In genomic region chr4:72319596-72319995, GRCh38 we compare ENCODE assay signal across 13 cellular contexts.
DNase-seq lines count a peak whose midpoint lies in the region; ATAC-seq and TF ChIP-seq lines count a peak whose summit lies in the region.
"Had no signal": no experiment of that assay in that cellular context is flagged by ENCODE, and none has a peak within 500 bp of the region (broad histone marks: within the 10 kb centered on the region; RNA-seq: fewer than 3 reads in every experiment).

No MANE protein-coding gene starts in this region.

- H3K4me1 ChIP-seq in Peyer's patch: no peaks in the 10 kb centered on the region

- TF ChIP-seq CTCF in fibroblast of the aortic adventitia (IDR thresholded peaks at IDR 0.05; ENCODE audit: insufficient read depth, low read length) (no peak), Peyer's patch (IDR thresholded peaks at IDR 0.05) (no peak)

- peaks cover 3% of the 10 kb centered on the region for H3K27me3 Mint-ChIP-seq in activated naive CD8-positive, alpha-beta T cell
- H3K27me3 Mint-ChIP-seq in activated naive CD8-positive, alpha-beta T cell treated with anti-CD3 and anti-CD28 coated beads for 36 hours: peaks cover 11% of the 10 kb centered on the region
- H3K27me3 Mint-ChIP-seq: activated naive CD4-positive, alpha-beta T cell treated with anti-CD3 and anti-CD28 coated beads, Interleukin-2, amount 10 ng/mL, durations not matched to agents 7 days and 5 days had no signal

- TF ChIP-seq POLR2A in Peyer's patch (IDR thresholded peaks at IDR 0.05): no peak

- no peaks in the 10 kb centered on the region for H3K27me3 ChIP-seq in Peyer's patch
- H3K27me3 ChIP-seq: esophagus squamous epithelium had no signal

- no peaks in the 10 kb centered on the region for H3K9me3 ChIP-seq in Peyer's patch
- H3K9me3 ChIP-seq: esophagus squamous epithelium had no signal

- H3K4me3 Mint-ChIP-seq in activated naive CD8-positive, alpha-beta T cell: peak overlapping the region; percentile 8
- no peak overlapping the region for H3K4me3 Mint-ChIP-seq in activated naive CD8-positive, alpha-beta T cell treated with anti-CD3 and anti-CD28 coated beads for 36 hours
- H3K4me3 Mint-ChIP-seq: activated naive CD4-positive, alpha-beta T cell treated with anti-CD3 and anti-CD28 coated beads, Interleukin-2, amount 10 ng/mL, durations not matched to agents 7 days and 5 days had no signal

- H3K36me3 Mint-ChIP-seq in activated naive CD8-positive, alpha-beta T cell: no peaks in the 10 kb centered on the region
- H3K36me3 Mint-ChIP-seq in activated naive CD8-positive, alpha-beta T cell treated with anti-CD3 and anti-CD28 coated beads for 36 hours: no peaks in the 10 kb centered on the region
- H3K36me3 Mint-ChIP-seq: activated naive CD4-positive, alpha-beta T cell treated with anti-CD3 and anti-CD28 coated beads, Interleukin-2, amount 10 ng/mL, durations not matched to agents 7 days and 5 days had no signal

- no peak overlapping the region for H3K27ac ChIP-seq in Peyer's patch
- H3K27ac ChIP-seq: C4-2B had no signal

- H3K36me3 ChIP-seq in Peyer's patch: no peaks in the 10 kb centered on the region
- H3K36me3 ChIP-seq: esophagus squamous epithelium had no signal

- H3K9me3 Mint-ChIP-seq in activated naive CD8-positive, alpha-beta T cell (ENCODE audit: low read depth): no peaks in the 10 kb centered on the region
- no peaks in the 10 kb centered on the region for H3K9me3 Mint-ChIP-seq in activated naive CD8-positive, alpha-beta T cell treated with anti-CD3 and anti-CD28 coated beads for 36 hours
- H3K9me3 Mint-ChIP-seq: activated naive CD4-positive, alpha-beta T cell treated with anti-CD3 and anti-CD28 coated beads, Interleukin-2, amount 10 ng/mL, durations not matched to agents 7 days and 5 days had no signal

- no peak for DNase-seq in activated naive CD8-positive, alpha-beta T cell treated with anti-CD3 and anti-CD28 coated beads for 36 hours
- peak; percentile 62 for DNase-seq in fibroblast of the aortic adventitia (ENCODE audit: low read depth)
- DNase-seq in Peyer's patch: no peak
- no peak for DNase-seq in cerebellar nuclear complex (lab: John Stamatoyannopoulos, UW)
- no peak for DNase-seq in LoVo (ENCODE audit: low spot score)
- DNase-seq in DMS114 treated with DMSO at 0.1 percent for 48 hours (lab: John Stamatoyannopoulos, UW; ENCODE audit: unreplicated experiment): no peak
- DNase-seq: activated naive CD4-positive, alpha-beta T cell treated with anti-CD3 and anti-CD28 coated beads, Interleukin-2, amount 10 ng/mL, durations not matched to agents 7 days and 5 days; esophagus squamous epithelium; mesendoderm; NK-92 treated with Interleukin-12 subunit alpha and Interleukin-12 subunit beta, amount 100 ng/mL, for 24 hours had no signal

- peak; percentile 89 for ATAC-seq in SK-N-SH treated with all-trans-retinoic acid at 6 μM for 48 hours

- no peak overlapping the region for H3K27ac Mint-ChIP-seq in activated naive CD8-positive, alpha-beta T cell
- H3K27ac Mint-ChIP-seq in activated naive CD8-positive, alpha-beta T cell treated with anti-CD3 and anti-CD28 coated beads for 36 hours: no peak overlapping the region
- H3K27ac Mint-ChIP-seq: activated naive CD4-positive, alpha-beta T cell treated with anti-CD3 and anti-CD28 coated beads, Interleukin-2, amount 10 ng/mL, durations not matched to agents 7 days and 5 days had no signal

- H3K4me3 ChIP-seq in fibroblast of the aortic adventitia (ENCODE audit: low read depth, low read length) (no peak overlapping the region), Peyer's patch (no peak overlapping the region)
- H3K4me3 ChIP-seq: esophagus squamous epithelium had no signal

- H3K4me1 Mint-ChIP-seq in activated naive CD8-positive, alpha-beta T cell (ENCODE audit: low read depth): peaks cover 6% of the 10 kb centered on the region
- H3K4me1 Mint-ChIP-seq in activated naive CD8-positive, alpha-beta T cell treated with anti-CD3 and anti-CD28 coated beads for 36 hours: peaks cover 8% of the 10 kb centered on the region

TF ChIP-seq in SK-N-SH treated with all-trans-retinoic acid at 6 μM for 48 hours, 23 proteins besides CTCF, POLR2A, EP300 and RAD21:
- no peak for TF ChIP-seq TCF4 (CRISPR knock-in tag; IDR thresholded peaks at IDR 0.05; ENCODE audit: borderline replicate concordance)
- no peak for TF ChIP-seq GLIS3 (CRISPR knock-in tag; IDR thresholded peaks at IDR 0.05)
- TF ChIP-seq SNAI2 (CRISPR knock-in tag; IDR thresholded peaks at IDR 0.05): no peak
- no peak for TF ChIP-seq TSHZ2 (CRISPR knock-in tag; IDR thresholded peaks at IDR 0.05)
- TF ChIP-seq PATZ1 (CRISPR knock-in tag; IDR thresholded peaks at IDR 0.05; ENCODE audit: borderline replicate concordance): no peak
- no peak for TF ChIP-seq OSR1 (CRISPR knock-in tag; IDR thresholded peaks at IDR 0.05)
- TF ChIP-seq ZFP30 (CRISPR knock-in tag; IDR thresholded peaks at IDR 0.05): no peak
